In genomic region chr5:172150514-172151425, GRCh38 we compare ENCODE assay signal across 1 cellular context.
TF ChIP-seq lines count a peak whose summit lies in the region.

No MANE protein-coding gene starts in this region.

TF ChIP-seq in K562, 482 proteins besides CTCF, POLR2A, EP300 and RAD21 (continued from another document and continues in another):
- TF ChIP-seq TFE3 (CRISPR knock-in tag; IDR thresholded peaks at IDR 0.05) (no peak), NBN (IDR thresholded peaks at IDR 0.05; ENCODE audit: low read depth) (no peak), DLX4 (CRISPR knock-in tag; IDR thresholded peaks at IDR 0.05) (no peak), ZBTB33 (CRISPR knock-in tag; IDR thresholded peaks at IDR 0.05) (no peak), PRDM10 (IDR thresholded peaks at IDR 0.05; ENCODE audit: partially characterized antibody) (no peak), THRA (IDR thresholded peaks at IDR 0.05) (no peak), ZBTB17 (CRISPR knock-in tag; IDR thresholded peaks at IDR 0.05) (no peak), PATZ1 (CRISPR knock-in tag; IDR thresholded peaks at IDR 0.05; ENCODE audit: borderline replicate concordance) (no peak), UBTF (IDR thresholded peaks at IDR 0.05; ENCODE audit: borderline replicate concordance in 1 of 2, low read depth in 2 of 2, low read length in 2 of 2) (no peak), POLR2G (IDR thresholded peaks at IDR 0.05; ENCODE audit: low read depth, low read length) (no peak), ZFX (CRISPR knock-in tag; IDR thresholded peaks at IDR 0.05) (0 out of 2 replicates have a peak, but pooled peaks have one; percentile 36), SETDB1 (IDR thresholded peaks at IDR 0.05; ENCODE audit: low read length) (no peak), CREB1 (IDR thresholded peaks at IDR 0.05) (no peak), CREB1 (CRISPR knock-in tag; IDR thresholded peaks at IDR 0.05) (no peak), THAP7 (CRISPR knock-in tag; IDR thresholded peaks at IDR 0.05) (no peak), FOXA3 (CRISPR knock-in tag; conservative IDR thresholded peaks at IDR 0.05 in 1 of 2, IDR thresholded peaks at IDR 0.05 in 1 of 2) (peak; percentile 66 to 69; a peak in 3 of 4 replicates), ZBTB2 (IDR thresholded peaks at IDR 0.05) (no peak), RBM17 (IDR thresholded peaks at IDR 0.05; ENCODE audit: borderline replicate concordance, low read depth, low read length) (no peak), PHTF2 (CRISPR knock-in tag; IDR thresholded peaks at IDR 0.05) (no peak), TCF7L2 (IDR thresholded peaks at IDR 0.05; ENCODE audit: low read depth, low read length) (no peak), PHB2 (IDR thresholded peaks at IDR 0.05; ENCODE audit: low read depth) (no peak), ZNF324 (CRISPR knock-in tag; IDR thresholded peaks at IDR 0.05) (peak; percentile 62; the same call in 1 of the 2 replicates), GMEB1 (CRISPR knock-in tag; IDR thresholded peaks at IDR 0.05) (no peak), ZNF609 (CRISPR knock-in tag; IDR thresholded peaks at IDR 0.05; ENCODE audit: borderline replicate concordance) (peak; percentile 87; the same call in 1 of the 2 replicates), FOXK2 (conservative IDR thresholded peaks at IDR 0.05 in 1 of 2, IDR thresholded peaks at IDR 0.05 in 1 of 2; ENCODE audit: low read depth in 2 of 2) (peak in 1 of 2 experiments; percentile 57; a peak in 2 of 4 replicates), ZNF830 (CRISPR knock-in tag; IDR thresholded peaks at IDR 0.05) (no peak), HOXB6 (CRISPR knock-in tag; IDR thresholded peaks at IDR 0.05; ENCODE audit: borderline replicate concordance) (no peak), ZBTB12 (CRISPR knock-in tag; IDR thresholded peaks at IDR 0.05) (0 out of 2 replicates have a peak, but pooled peaks have one; percentile 22)
